In genomic region chr3:42780892-42781700, GRCh38 we compare ENCODE assay signal across 8 cellular contexts. TPM values are rescaled to one million over a fixed set of nuclear protein-coding genes. Genes with fewer than 3 reads are reported as not detected.
DNase-seq lines count a peak whose midpoint lies in the region; ATAC-seq and TF ChIP-seq lines count a peak whose summit lies in the region.

No MANE protein-coding gene starts in this region.

- H4K20me1 ChIP-seq in DOHH2 (ENCODE audit: control insufficient read depth, insufficient read depth, low read depth, low read length) = no peaks in the 10 kb centered on the region

- no peaks in the 10 kb centered on the region for H3K9me2 ChIP-seq in DOHH2 (replicated peaks; ENCODE audit: control insufficient read depth, low read length)

- H3K36me3 ChIP-seq in DOHH2 (ENCODE audit: control insufficient read depth, low read length) = peaks cover 21% of the 10 kb centered on the region
- peaks cover 0 to 27% of the 10 kb centered on the region in 2 donors for H3K36me3 ChIP-seq in gastrocnemius medialis

- 54% methylated on average over 11 of the region's 11 CpGs for WGBS in right cardiac atrium

- no peaks in the 10 kb centered on the region for H3K4me1 ChIP-seq in DOHH2 (ENCODE audit: control insufficient read depth, low read length)
- no peaks in the 10 kb centered on the region for H3K4me1 ChIP-seq in right cardiac atrium (ENCODE audit: control insufficient read depth, insufficient read depth, low read length)
- peaks cover 0 to 17% of the 10 kb centered on the region in 2 donors for H3K4me1 ChIP-seq in gastrocnemius medialis

- H3K79me2 ChIP-seq in DOHH2 (ENCODE audit: control insufficient read depth, low read length) = no peaks in the 10 kb centered on the region

- H3K4me2 ChIP-seq in DOHH2 (ENCODE audit: low read length) = no peak overlapping the region

- DNase-seq in NCI-H510A treated with DMSO at 0.1 percent for 48 hours (lab: John Stamatoyannopoulos, UW) (peak; percentile 78), amniotic epithelial cell (ENCODE audit: low read depth) (peak; percentile 73), right cardiac atrium (no peak), gastrocnemius medialis (no peak)

- H3K27ac ChIP-seq in 22Rv1 = no peak overlapping the region
- no peak overlapping the region for H3K27ac ChIP-seq in DOHH2 (ENCODE audit: low read depth, low read length)
- no peak overlapping the region for H3K27ac ChIP-seq in right cardiac atrium (ENCODE audit: low read length)
- H3K27ac ChIP-seq in gastrocnemius medialis = peak overlapping the region in 3 of 4 donors; percentile 48 to 65 (median 52)

- H3K27me3 ChIP-seq in DOHH2 (ENCODE audit: control insufficient read depth, low read length) = no peaks in the 10 kb centered on the region
- H3K27me3 ChIP-seq in right cardiac atrium (ENCODE audit: control insufficient read depth, insufficient read depth) = no peaks in the 10 kb centered on the region
- no peaks in the 10 kb centered on the region for H3K27me3 ChIP-seq in gastrocnemius medialis

- ATAC-seq in HG03097 (IDR thresholded peaks at IDR 0.05; ENCODE audit: low FRiP score, unreplicated experiment) = peak; percentile 55
- ATAC-seq in right cardiac atrium = peak; percentile 67 to 70
- ATAC-seq in gastrocnemius medialis = peak; percentile 42 to 76
- ATAC-seq in HG02610 (IDR thresholded peaks at IDR 0.05; ENCODE audit: unreplicated experiment) = no peak

- in situ Hi-C loops in gastrocnemius medialis (cut with MboI; ENCODE audit: low sequenced_read_pairs in 4 of 4) = loop anchor here in 3 of 4 donors (5.0 to 10.0 kb wide), 3 partner anchors 54 to 106 kb away; no protein-coding TSS in a partner anchor

- H3K9me3 ChIP-seq in DOHH2 (ENCODE audit: control insufficient read depth, insufficient read depth, low read length) (no peaks in the 10 kb centered on the region), right cardiac atrium (ENCODE audit: control insufficient read depth, low read length) (no peaks in the 10 kb centered on the region), gastrocnemius medialis (no peaks in the 10 kb centered on the region)

- H3K4me3 ChIP-seq in DOHH2 (ENCODE audit: low read length) (no peak overlapping the region), right cardiac atrium (ENCODE audit: low read length) (no peak overlapping the region), gastrocnemius medialis (no peak overlapping the region)

- TF ChIP-seq CTCF in 22Rv1 (IDR thresholded peaks at IDR 0.05) (peak; percentile 82), DOHH2 (IDR thresholded peaks at IDR 0.05; ENCODE audit: low read depth, low read length, poor library complexity, severe bottlenecking) (peak; percentile 77), gastrocnemius medialis (IDR thresholded peaks at IDR 0.05 in 4 of 5, conservative IDR thresholded peaks at IDR 0.05 in 1 of 5) (peak; percentile 67 to 88 (median 83))

- no peak for TF ChIP-seq POLR2A in gastrocnemius medialis (IDR thresholded peaks at IDR 0.05)

- H3F3A ChIP-seq in DOHH2 (ENCODE audit: control insufficient read depth, insufficient read depth) = peaks cover 6% of the 10 kb centered on the region; the same call in 1 of the 2 replicates

- intact Hi-C loops in right cardiac atrium (cut with DNase I) = loop anchor here in 3 of 4 donors (2.0 to 10.0 kb wide), 3 partner anchors 54 to 101 kb away; no protein-coding TSS in a partner anchor
- intact Hi-C loops in gastrocnemius medialis (cut with DNase I; ENCODE audit: low total_unique reads) = loop anchor here (1.0 to 2.0 kb wide), 3 partner anchors 50 to 100 kb away; no protein-coding TSS in a partner anchor

RNA-seq across cellular contexts. Expression of gene CCDC13, which starts 8.0 kb away (rescaled TPM):
- total RNA-seq in right cardiac atrium (1 to 10 TPM in 1 of 4 donors, under 1 TPM in 2, not detected in 1; 0.26 to 1.8 (median 0.96) TPM), gastrocnemius medialis (1 to 10 TPM in 2 of 4 donors, under 1 TPM in 2; 0.12 to 1.5 (median 1.1) TPM)
- polyA plus RNA-seq in right cardiac atrium = 0.84 TPM

RNA-seq across cellular contexts. Expression of gene HIGD1A, which starts 23.2 kb away (rescaled TPM):
- total RNA-seq in right cardiac atrium (100 to 1,000 TPM; 179 to 274 (median 239) TPM), gastrocnemius medialis (100 to 1,000 TPM; 123 to 156 (median 139) TPM)
- 348 TPM for polyA plus RNA-seq in right cardiac atrium

RNA-seq across cellular contexts. Expression of gene ACKR2, which starts 28.1 kb away (rescaled TPM):
- total RNA-seq in right cardiac atrium (1 to 10 TPM; 1.4 to 2.4 (median 1.8) TPM), gastrocnemius medialis (1 to 10 TPM in 1 of 4 donors, under 1 TPM in 2, not detected in 1; 0.23 to 1.1 (median 0.51) TPM)
- polyA plus RNA-seq in right cardiac atrium = 1.2 TPM

Comparison
In these comparisons a context has a peak if more than half of its experiments do, and no peak if none do; other contexts are left out.
1. H3K27ac ChIP-seq: peak in gastrocnemius medialis (3 of 4); none in 22Rv1 (single experiment), DOHH2 (single experiment) and right cardiac atrium (single experiment).
2. DNase-seq: peak in NCI-H510A treated with DMSO at 0.1 percent for 48 hours (single experiment) and amniotic epithelial cell (single experiment); none in right cardiac atrium (0 of 3) and gastrocnemius medialis (0 of 2).
3. Peak in every context shown above with its lines, with median percentiles within 50 percentile points of each other: CTCF ChIP-seq.